In genomic region chr4:4317496-4318232, GRCh38 we compare ENCODE assay signal across 19 cellular contexts.
"Had no signal": no experiment of that assay in that cellular context is flagged by ENCODE, and none has a peak within 500 bp of the region (broad histone marks: within the 10 kb centered on the region; RNA-seq: fewer than 3 reads in every experiment).

No MANE protein-coding gene starts in this region.

- H3K4me3 Mint-ChIP-seq: naive thymus-derived CD4-positive, alpha-beta T cell; nephron progenitor cell; type B pancreatic cell had no signal

- H2AFZ ChIP-seq: parathyroid adenoma had no signal

- H3K4me3 ChIP-seq: coronary artery, heart left ventricle, prostate gland, right lobe of liver, skin epidermis, stomach had no signal

- H3K4me1 Mint-ChIP-seq: nephron progenitor cell had no signal

- H3K4me1 ChIP-seq: heart left ventricle, parathyroid adenoma, prostate gland, right lobe of liver, stomach had no signal

- H3K27ac Mint-ChIP-seq: nephron progenitor cell, type B pancreatic cell had no signal

- ATAC-seq: heart left ventricle; naive thymus-derived CD4-positive, alpha-beta T cell had no signal

- H3K27me3 Mint-ChIP-seq: naive thymus-derived CD4-positive, alpha-beta T cell; type B pancreatic cell had no signal

- H3K27ac ChIP-seq: coronary artery, heart left ventricle, parathyroid adenoma, prostate gland, right lobe of liver, skin epidermis, stomach had no signal

- H3K79me2 ChIP-seq: parathyroid adenoma had no signal

- H3K9me3 Mint-ChIP-seq: naive thymus-derived CD4-positive, alpha-beta T cell; nephron progenitor cell; type B pancreatic cell had no signal

- H3K9me3 ChIP-seq: heart left ventricle, prostate gland, right lobe of liver, stomach had no signal

- H3K9ac ChIP-seq: parathyroid adenoma had no signal

- DNase-seq: effector CD4-positive, alpha-beta T cell; foreskin melanocyte; heart left ventricle; hippocampal formation; kidney glomerular epithelial cell; mesendoderm; naive thymus-derived CD4-positive, alpha-beta T cell; nephron progenitor cell; retina; stimulated activated CD4-positive, alpha-beta T cell treated with anti-CD3 and anti-CD28 coated beads, Interleukin-12 subunit alpha, Interleukin-12 subunit beta, amount 100 ng/mL, for 4 hours; stimulated activated naive CD4-positive, alpha-beta T cell; stomach; substantia nigra had no signal

- H3K36me3 ChIP-seq: prostate gland had no signal

- H3K27me3 ChIP-seq: heart left ventricle, right lobe of liver, stomach had no signal
